12 cellular contexts compared by ENCODE assay signal in genomic region chr5:126847318-126848221, GRCh38.
DNase-seq lines count a peak whose midpoint lies in the region; ATAC-seq and TF ChIP-seq lines count a peak whose summit lies in the region.
"Had no signal": no experiment of that assay in that cellular context is flagged by ENCODE, and none has a peak within 500 bp of the region (broad histone marks: within the 10 kb centered on the region; RNA-seq: fewer than 3 reads in every experiment).

No MANE protein-coding gene starts in this region.

- TF ChIP-seq CTCF in CD8-positive, alpha-beta T cell (IDR thresholded peaks at IDR 0.05), result no peak
- TF ChIP-seq CTCF in WERI-Rb-1 (IDR thresholded peaks at IDR 0.05; ENCODE audit: low read depth, low read length) (no peak), gastrocnemius medialis (IDR thresholded peaks at IDR 0.05 in 4 of 5, conservative IDR thresholded peaks at IDR 0.05 in 1 of 5) (no peak)

- H3K27me3 Mint-ChIP-seq in CD8-positive, alpha-beta T cell (ENCODE audit: low read depth), result no peaks in the 10 kb centered on the region

- H3K27me3 ChIP-seq in CD8-positive, alpha-beta T cell (ENCODE audit: insufficient read depth, low read length), result no peaks in the 10 kb centered on the region
- H3K27me3 ChIP-seq in WERI-Rb-1 (ENCODE audit: insufficient read depth, low read depth, severe bottlenecking) (no peaks in the 10 kb centered on the region), iPS-20b (ENCODE audit: insufficient read depth, low read length) (no peaks in the 10 kb centered on the region), gastrocnemius medialis (peaks cover 0 to 4% (median 0%) of the 10 kb centered on the region in 3 donors)

- peaks cover 31% of the 10 kb centered on the region for H3K4me1 ChIP-seq in CD8-positive, alpha-beta T cell (ENCODE audit: insufficient read depth, low read length)
- H3K4me1 ChIP-seq in iPS-20b (ENCODE audit: insufficient read depth, low read length) (peaks cover 28% of the 10 kb centered on the region), gastrocnemius medialis (peaks cover 9 to 23% of the 10 kb centered on the region in 2 donors)

- H3K36me3 ChIP-seq in CD8-positive, alpha-beta T cell (ENCODE audit: insufficient read depth, low read length), result no peaks in the 10 kb centered on the region
- no peaks in the 10 kb centered on the region for H3K36me3 ChIP-seq in WERI-Rb-1
- no peaks in the 10 kb centered on the region for H3K36me3 ChIP-seq in iPS-20b (ENCODE audit: insufficient read depth, low read depth, low read length)
- H3K36me3 ChIP-seq in gastrocnemius medialis, result no peaks in the 10 kb centered on the region

- ATAC-seq in CD8-positive, alpha-beta T cell, result no peak
- peak; percentile 39 to 43 for ATAC-seq in gastrocnemius medialis
- ATAC-seq in GM19397 (IDR thresholded peaks at IDR 0.05; ENCODE audit: unreplicated experiment), result no peak
- no peak for ATAC-seq in GM18505 (IDR thresholded peaks at IDR 0.05; ENCODE audit: unreplicated experiment)
- ATAC-seq: GM12878 had no signal

- no peaks in the 10 kb centered on the region for H3K36me3 Mint-ChIP-seq in CD8-positive, alpha-beta T cell
- H3K36me3 Mint-ChIP-seq: immature natural killer cell had no signal

- H3K4me1 Mint-ChIP-seq in CD8-positive, alpha-beta T cell (ENCODE audit: low read depth), result peaks cover 63% of the 10 kb centered on the region

- peak overlapping the region; percentile 95 for H3K27ac Mint-ChIP-seq in CD8-positive, alpha-beta T cell

- H3K9me3 ChIP-seq in CD8-positive, alpha-beta T cell (ENCODE audit: low read length), result no peaks in the 10 kb centered on the region
- H3K9me3 ChIP-seq in WERI-Rb-1 (ENCODE audit: severe bottlenecking) (no peaks in the 10 kb centered on the region), iPS-20b (ENCODE audit: insufficient read depth, low read depth, low read length) (no peaks in the 10 kb centered on the region), gastrocnemius medialis (no peaks in the 10 kb centered on the region)

- H3K4me3 Mint-ChIP-seq in CD8-positive, alpha-beta T cell, result no peak overlapping the region
- H3K4me3 Mint-ChIP-seq: immature natural killer cell had no signal

- no peak for TF ChIP-seq POLR2A in gastrocnemius medialis (IDR thresholded peaks at IDR 0.05)
- no peak for TF ChIP-seq POLR2A in GM18505 (IDR thresholded peaks at IDR 0.05; ENCODE audit: borderline replicate concordance, extremely low read depth, insufficient read depth, insufficient read length)

- peak in 1 of 7 experiments; percentile 19 for DNase-seq in CD8-positive, alpha-beta T cell
- DNase-seq in WERI-Rb-1, result peak; percentile 66
- peak in 1 of 2 donors; percentile 45 for DNase-seq in gastrocnemius medialis
- DNase-seq in NCI-H2029 treated with DMSO at 0.1 percent for 48 hours (lab: John Stamatoyannopoulos, UW), result no peak
- no peak for DNase-seq in DMS153 (lab: John Stamatoyannopoulos, UW)
- DNase-seq: immature natural killer cell, NCI-H187 had no signal

- H3K27ac ChIP-seq in CD8-positive, alpha-beta T cell (ENCODE audit: low read depth, low read length), result no peak overlapping the region
- H3K27ac ChIP-seq in WERI-Rb-1 (peak overlapping the region; percentile 77), iPS-20b (ENCODE audit: low read length) (peak overlapping the region; percentile 48), gastrocnemius medialis (peak overlapping the region in 3 of 4 donors; percentile 45 to 58 (median 57))

- POLR2A ChIA-PET in CD8-positive, alpha-beta T cell (lab: Charles Lee), result interaction anchor here (2.6 kb wide), 1 partner anchor 69 kb away, joined by 8 read pairs; no protein-coding TSS in a partner anchor

- intact Hi-C loops in CD8-positive, alpha-beta T cell (cut with DNase I, micrococcal nuclease), result loop anchor here in 1 of 2 experiments (5.0 kb wide), 3 partner anchors 70 to 245 kb away; partner anchors contain the start of genes LMNB1 and PHAX
- intact Hi-C loops in gastrocnemius medialis (cut with DNase I; ENCODE audit: low total_unique reads), result no loop called here

- no peak overlapping the region for H3K4me3 ChIP-seq in CD8-positive, alpha-beta T cell (ENCODE audit: low read depth, low read length)
- H3K4me3 ChIP-seq in WERI-Rb-1 (ENCODE audit: low read depth, low read length) (peak overlapping the region; percentile 35), iPS-20b (ENCODE audit: low read length) (no peak overlapping the region), gastrocnemius medialis (no peak overlapping the region)
- H3K4me3 ChIP-seq: GM12878, skin epidermis had no signal

- H3K9me3 Mint-ChIP-seq in CD8-positive, alpha-beta T cell, result no peaks in the 10 kb centered on the region
- H3K9me3 Mint-ChIP-seq: immature natural killer cell had no signal

- in situ Hi-C loops in gastrocnemius medialis (cut with MboI; ENCODE audit: low sequenced_read_pairs in 4 of 4), result loop anchor here in 1 of 4 donors (25.0 kb wide), 1 partner anchor 465 kb away; no protein-coding TSS in a partner anchor

- CTCF ChIA-PET in CD8-positive, alpha-beta T cell (lab: Charles Lee), result interaction anchor here (1.5 kb wide), 1 partner anchor 10 kb away, joined by 5 read pairs; no protein-coding TSS in a partner anchor

- peak overlapping the region; percentile 50 for H3K9ac ChIP-seq in iPS-20b (ENCODE audit: low read depth, low read length)

Comparison
In these comparisons a context has a peak if more than half of its experiments do, and no peak if none do; other contexts are left out.
1. ATAC-seq: peak in gastrocnemius medialis (2 of 2); none in CD8-positive, alpha-beta T cell (single experiment), GM19397 (single experiment) and GM18505 (single experiment).